Comparison of ENCODE assay signal across 18 cellular contexts in genomic region chr16:84889066-84889465, GRCh38.
"Had no signal": no experiment of that assay in that cellular context is flagged by ENCODE, and none has a peak within 500 bp of the region (broad histone marks: within the 10 kb centered on the region; RNA-seq: fewer than 3 reads in every experiment).

No MANE protein-coding gene starts in this region.

- H3K36me3 Mint-ChIP-seq: activated CD4-positive, alpha-beta memory T cell treated with anti-CD3 and anti-CD28 coated beads for 36 hours; activated CD8-positive, alpha-beta memory T cell treated with anti-CD3 and anti-CD28 coated beads, Interleukin-2, amount 10 ng/mL, durations not matched to agents 7 days and 5 days; activated naive CD4-positive, alpha-beta T cell treated with anti-CD3 and anti-CD28 coated beads, Interleukin-2, amount 50 U/mL, for 24 hours had no signal

- H3K4me3 ChIP-seq: adrenal gland, coronary artery, esophagus squamous epithelium, right lobe of liver, suprapubic skin had no signal

- H3K27me3 Mint-ChIP-seq: activated CD4-positive, alpha-beta memory T cell treated with anti-CD3 and anti-CD28 coated beads for 36 hours; activated naive CD4-positive, alpha-beta T cell treated with anti-CD3 and anti-CD28 coated beads, Interleukin-2, amount 50 U/mL, for 24 hours; type B pancreatic cell had no signal

- H3K4me1 ChIP-seq: adrenal gland had no signal

- ATAC-seq: activated CD4-positive, alpha-beta T cell treated with anti-CD3 and anti-CD28 coated beads for 36 hours; activated CD8-positive, alpha-beta memory T cell treated with anti-CD3 and anti-CD28 coated beads, Interleukin-2, amount 10 ng/mL, durations not matched to agents 7 days and 5 days; left colon; right lobe of liver; stimulated activated naive CD8-positive, alpha-beta T cell treated with anti-CD3 and anti-CD28 coated beads, Interleukin-15, Interleukin-2, amounts not matched to agents 100 U/mL and 50 U/mL, for 24 hours had no signal

- H3K4me3 Mint-ChIP-seq: activated CD4-positive, alpha-beta memory T cell treated with anti-CD3 and anti-CD28 coated beads for 36 hours; activated CD4-positive, alpha-beta T cell treated with anti-CD3 and anti-CD28 coated beads for 36 hours; activated CD8-positive, alpha-beta memory T cell treated with anti-CD3 and anti-CD28 coated beads, Interleukin-2, amount 10 ng/mL, durations not matched to agents 7 days and 5 days; activated naive CD4-positive, alpha-beta T cell treated with anti-CD3 and anti-CD28 coated beads, Interleukin-2, amount 50 U/mL, for 24 hours; naive B cell; type B pancreatic cell had no signal

- H3K4me1 Mint-ChIP-seq: activated CD8-positive, alpha-beta memory T cell treated with anti-CD3 and anti-CD28 coated beads, Interleukin-2, amount 10 ng/mL, durations not matched to agents 7 days and 5 days; activated naive CD4-positive, alpha-beta T cell treated with anti-CD3 and anti-CD28 coated beads, Interleukin-2, amount 50 U/mL, for 24 hours had no signal

- DNase-seq: activated CD4-positive, alpha-beta memory T cell treated with anti-CD3 and anti-CD28 coated beads for 36 hours; activated CD4-positive, alpha-beta T cell treated with anti-CD3 and anti-CD28 coated beads for 36 hours; activated CD8-positive, alpha-beta memory T cell treated with anti-CD3 and anti-CD28 coated beads, Interleukin-2, amount 10 ng/mL, durations not matched to agents 7 days and 5 days; activated effector memory CD4-positive, alpha-beta T cell treated with Interleukin-2 at 50 U/mL for 16 hours; activated T-cell treated with anti-CD3 and anti-CD28 coated beads, Interleukin-2, amount 50 U/mL, for 1 hour; adrenal gland; caudate nucleus; esophagus squamous epithelium; head of caudate nucleus; left colon; naive B cell; right lobe of liver; stimulated activated naive CD8-positive, alpha-beta T cell treated with anti-CD3 and anti-CD28 coated beads, Interleukin-15, Interleukin-2, amounts not matched to agents 100 U/mL and 50 U/mL, for 24 hours; WERI-Rb-1 had no signal

- H3K27ac ChIP-seq: coronary artery, esophagus squamous epithelium, right lobe of liver, suprapubic skin, WERI-Rb-1 had no signal

- H3K9me3 ChIP-seq: adrenal gland, esophagus squamous epithelium, right lobe of liver, suprapubic skin had no signal

- H3K9me3 Mint-ChIP-seq: activated CD4-positive, alpha-beta memory T cell treated with anti-CD3 and anti-CD28 coated beads for 36 hours; activated naive CD4-positive, alpha-beta T cell treated with anti-CD3 and anti-CD28 coated beads, Interleukin-2, amount 50 U/mL, for 24 hours; type B pancreatic cell had no signal

- H3K27me3 ChIP-seq: esophagus squamous epithelium, right lobe of liver, suprapubic skin had no signal

- H3K27ac Mint-ChIP-seq: activated CD4-positive, alpha-beta memory T cell treated with anti-CD3 and anti-CD28 coated beads for 36 hours; activated CD4-positive, alpha-beta T cell treated with anti-CD3 and anti-CD28 coated beads for 36 hours; activated CD8-positive, alpha-beta memory T cell treated with anti-CD3 and anti-CD28 coated beads, Interleukin-2, amount 10 ng/mL, durations not matched to agents 7 days and 5 days; activated naive CD4-positive, alpha-beta T cell treated with anti-CD3 and anti-CD28 coated beads, Interleukin-2, amount 50 U/mL, for 24 hours; naive B cell; type B pancreatic cell had no signal

- H3K36me3 ChIP-seq: adrenal gland, right lobe of liver, WERI-Rb-1 had no signal
